16 cellular contexts compared by ENCODE assay signal in the genomic region with DNA sequence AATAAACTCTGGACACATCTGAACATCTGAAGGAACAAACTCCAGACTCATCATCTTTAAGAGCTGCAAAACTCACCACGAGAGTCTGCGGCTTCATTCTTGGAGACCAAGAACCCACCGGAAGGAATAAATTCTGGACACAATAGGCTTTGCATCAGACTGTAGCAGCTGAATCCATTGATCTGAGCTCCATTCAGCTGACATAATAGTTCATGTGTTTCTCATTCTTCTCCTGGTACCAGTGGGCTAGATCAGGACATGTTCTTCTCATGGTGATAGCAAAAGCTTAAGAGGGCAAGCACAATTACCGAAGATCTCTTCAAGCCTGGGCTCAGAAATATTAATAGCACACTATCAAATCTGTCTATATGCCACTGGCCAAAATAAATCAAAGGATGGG. TPM values are rescaled to one million over a fixed set of nuclear protein-coding genes. Genes with fewer than 3 reads are reported as not detected.
DNase-seq lines count a peak whose midpoint lies in the region; ATAC-seq and TF ChIP-seq lines count a peak whose summit lies in the region.
"Had no signal": no experiment of that assay in that cellular context is flagged by ENCODE, and none has a peak within 500 bp of the region (broad histone marks: within the 10 kb centered on the region; RNA-seq: fewer than 3 reads in every experiment).

No MANE protein-coding gene starts in this region.

- no peaks in the 10 kb centered on the region for H3K9me3 Mint-ChIP-seq in GM23338
- no peaks in the 10 kb centered on the region for H3K9me3 Mint-ChIP-seq in neural progenitor cell
- peaks cover 0 to 5% (median 0%) of the 10 kb centered on the region in 8 donors for H3K9me3 Mint-ChIP-seq in CD4-positive, alpha-beta memory T cell
- H3K9me3 Mint-ChIP-seq: CD8-positive, alpha-beta T cell; H9 had no signal

- H3K27me3 ChIP-seq in GM23338 (ENCODE audit: insufficient read depth) (no peaks in the 10 kb centered on the region), neural progenitor cell (no peaks in the 10 kb centered on the region)
- no peaks in the 10 kb centered on the region for H3K27me3 ChIP-seq in CD4-positive, alpha-beta memory T cell (ENCODE audit: insufficient read depth, low read length)
- H3K27me3 ChIP-seq: BLaER1 had no signal

- H3K27me3 Mint-ChIP-seq in GM23338 (ENCODE audit: insufficient read depth, low read depth, poor library complexity) (no peaks in the 10 kb centered on the region), neural progenitor cell (ENCODE audit: insufficient read depth, low read depth) (peaks cover 2% of the 10 kb centered on the region)
- peaks cover 0 to 1% of the 10 kb centered on the region in 2 donors for H3K27me3 Mint-ChIP-seq in CD4-positive, alpha-beta memory T cell

- H3K4me3 Mint-ChIP-seq in GM23338 (no peak overlapping the region), neural progenitor cell (no peak overlapping the region)
- no peak overlapping the region for H3K4me3 Mint-ChIP-seq in CD4-positive, alpha-beta memory T cell
- H3K4me3 Mint-ChIP-seq: CD8-positive, alpha-beta T cell; H9 had no signal

- POLR2A ChIA-PET in CD4-positive, alpha-beta memory T cell (lab: Charles Lee; ENCODE audit: partially characterized antibody), result no interaction called here

- H3K9ac ChIP-seq in neural progenitor cell, result no peak overlapping the region
- H3K9ac ChIP-seq: BLaER1 had no signal

- H3K4me3 ChIP-seq in GM23338, result no peak overlapping the region
- H3K4me3 ChIP-seq in neural progenitor cell, result no peak overlapping the region
- H3K4me3 ChIP-seq in CD4-positive, alpha-beta memory T cell (ENCODE audit: low read length in 2 of 2), result no peak overlapping the region
- H3K4me3 ChIP-seq: A549, BLaER1 had no signal

- H3K36me3 ChIP-seq in GM23338 (ENCODE audit: insufficient read depth), result no peaks in the 10 kb centered on the region
- H3K36me3 ChIP-seq in neural progenitor cell, result no peaks in the 10 kb centered on the region
- H3K36me3 ChIP-seq in CD4-positive, alpha-beta memory T cell (ENCODE audit: insufficient read depth, low read length), result no peaks in the 10 kb centered on the region
- H3K36me3 ChIP-seq: BLaER1 had no signal

- H3K27ac ChIP-seq in GM23338 (ENCODE audit: low read depth) (no peak overlapping the region), cingulate gyrus (ENCODE audit: low read depth, low read length) (peak overlapping the region; percentile 57), neural progenitor cell (no peak overlapping the region)
- no peak overlapping the region for H3K27ac ChIP-seq in CD4-positive, alpha-beta memory T cell (ENCODE audit: low read depth, low read length)
- H3K27ac ChIP-seq: 22Rv1, A549, BLaER1 had no signal

- no peak for TF ChIP-seq CTCF in GM23338 (conservative IDR thresholded peaks at IDR 0.05; ENCODE audit: low read depth in 2 of 2)
- no peak for TF ChIP-seq CTCF in neural progenitor cell (IDR thresholded peaks at IDR 0.05)

- no peak for ATAC-seq in GM23338
- ATAC-seq in HG03460 (IDR thresholded peaks at IDR 0.05; ENCODE audit: unreplicated experiment), result no peak
- ATAC-seq: A549; CD8-positive, alpha-beta T cell had no signal

- H3K36me3 Mint-ChIP-seq in GM23338 (ENCODE audit: low read depth), result no peaks in the 10 kb centered on the region
- H3K36me3 Mint-ChIP-seq in neural progenitor cell, result no peaks in the 10 kb centered on the region
- no peaks in the 10 kb centered on the region for H3K36me3 Mint-ChIP-seq in CD4-positive, alpha-beta memory T cell
- H3K36me3 Mint-ChIP-seq: CD14-positive monocyte; CD8-positive, alpha-beta T cell had no signal

- H3K27ac Mint-ChIP-seq in GM23338 (no peak overlapping the region), neural progenitor cell (no peak overlapping the region)
- no peak overlapping the region for H3K27ac Mint-ChIP-seq in CD4-positive, alpha-beta memory T cell
- H3K27ac Mint-ChIP-seq: CD14-positive monocyte; CD8-positive, alpha-beta T cell; H9 had no signal

- peaks cover 10% of the 10 kb centered on the region for H3K4me1 Mint-ChIP-seq in GM23338
- H3K4me1 Mint-ChIP-seq in neural progenitor cell, result no peaks in the 10 kb centered on the region
- H3K4me1 Mint-ChIP-seq in CD4-positive, alpha-beta memory T cell, result no peaks in the 10 kb centered on the region

- H4K20me1 ChIP-seq in GM23338 (replicated peaks; ENCODE audit: insufficient read depth), result no peaks in the 10 kb centered on the region
- no peaks in the 10 kb centered on the region for H4K20me1 ChIP-seq in neural progenitor cell (ENCODE audit: low read depth)
- H4K20me1 ChIP-seq: BLaER1 had no signal

- H3K4me2 ChIP-seq in GM23338 (no peak overlapping the region), neural progenitor cell (no peak overlapping the region)
- H3K4me2 ChIP-seq: A549, BLaER1 had no signal

- H2AFZ ChIP-seq in GM23338 (peak overlapping the region; percentile 64; the same call in 1 of the 2 replicates), neural progenitor cell (replicated peaks) (peak overlapping the region; percentile 46)

- CTCF ChIA-PET in CD4-positive, alpha-beta memory T cell (lab: Charles Lee; ENCODE audit: partially characterized antibody), result no interaction called here

- DNase-seq in GM23338 (ENCODE audit: low spot score) (no peak), neural progenitor cell (ENCODE audit: low spot score) (no peak), superior temporal gyrus (ENCODE audit: extremely low spot score) (peak; percentile 76), NCI-H1417 (lab: John Stamatoyannopoulos, UW) (no peak)
- no peak for DNase-seq in CD4-positive, alpha-beta memory T cell
- DNase-seq: Calu3; CD8-positive, alpha-beta T cell; DMS79 treated with DMSO at 0.1 percent for 48 hours; GF-D8; H9 had no signal

- H3F3A ChIP-seq in GM23338 (replicated peaks; ENCODE audit: low read depth), result no peaks in the 10 kb centered on the region
- no peaks in the 10 kb centered on the region for H3F3A ChIP-seq in neural progenitor cell (ENCODE audit: low read depth)

- intact Hi-C loops in CD4-positive, alpha-beta memory T cell (cut with micrococcal nuclease), result no loop called here

- no peaks in the 10 kb centered on the region for H3K9me3 ChIP-seq in neural progenitor cell (ENCODE audit: low read depth)
- no peaks in the 10 kb centered on the region for H3K9me3 ChIP-seq in CD4-positive, alpha-beta memory T cell (ENCODE audit: control insufficient read depth in 1 of 2, low read length in 2 of 2)
- H3K9me3 ChIP-seq: BLaER1 had no signal

- no peaks in the 10 kb centered on the region for H3K79me2 ChIP-seq in GM23338 (replicated peaks; ENCODE audit: insufficient read depth)
- no peaks in the 10 kb centered on the region for H3K79me2 ChIP-seq in neural progenitor cell (ENCODE audit: low read depth)

- H3K9me2 ChIP-seq in GM23338 (ENCODE audit: insufficient read depth), result no peaks in the 10 kb centered on the region

- H3K4me1 ChIP-seq in GM23338 (ENCODE audit: insufficient read depth) (peaks cover 3% of the 10 kb centered on the region; the same call in 1 of the 2 replicates), neural progenitor cell (no peaks in the 10 kb centered on the region)
- no peaks in the 10 kb centered on the region for H3K4me1 ChIP-seq in CD4-positive, alpha-beta memory T cell (ENCODE audit: insufficient read depth, low read length)
- H3K4me1 ChIP-seq: A549, BLaER1 had no signal

TF ChIP-seq in GM23338, 12 proteins besides CTCF, POLR2A, EP300 and RAD21:
- TF ChIP-seq ZNF331 (CRISPR knock-in tag; IDR thresholded peaks at IDR 0.05; ENCODE audit: low read depth), result no peak

RNA-seq across cellular contexts. Expression of a gene that starts 20.5 kb away (rescaled TPM):
- total RNA-seq in GM23338 (2014; rRNA removed; shearing (Covaris generic)), result 26.8 and 31.3 TPM in 2 replicates
- 35.2 and 36.9 TPM in 2 replicates for polyA plus RNA-seq in GM23338 (2016; fragmentation: Nextera tagmentation; extraction: Ambion mirVana)
- 56.9 and 91.3 TPM in 2 replicates for total RNA-seq in neural progenitor cell (ENCODE audit: low replicate concordance)
- under 1 TPM; 0.49 to 0.78 TPM for total RNA-seq in CD4-positive, alpha-beta memory T cell
- under 1 TPM in 1 of 2 donors, not detected in 1; 0.60 TPM for polyA plus RNA-seq in CD4-positive, alpha-beta memory T cell

Comparison
In these comparisons a context has a peak if more than half of its experiments do, and no peak if none do; other contexts are left out.
1. RNA of a gene that starts 20.5 kb away (total RNA-seq): 56.9 to 91.3 TPM in neural progenitor cell and 26.8 to 31.3 TPM in GM23338; 0.49 to 0.78 TPM in CD4-positive, alpha-beta memory T cell; every median in the first group is over 10 times any median in the second.